24 cellular contexts compared by ENCODE assay signal in the genomic region with DNA sequence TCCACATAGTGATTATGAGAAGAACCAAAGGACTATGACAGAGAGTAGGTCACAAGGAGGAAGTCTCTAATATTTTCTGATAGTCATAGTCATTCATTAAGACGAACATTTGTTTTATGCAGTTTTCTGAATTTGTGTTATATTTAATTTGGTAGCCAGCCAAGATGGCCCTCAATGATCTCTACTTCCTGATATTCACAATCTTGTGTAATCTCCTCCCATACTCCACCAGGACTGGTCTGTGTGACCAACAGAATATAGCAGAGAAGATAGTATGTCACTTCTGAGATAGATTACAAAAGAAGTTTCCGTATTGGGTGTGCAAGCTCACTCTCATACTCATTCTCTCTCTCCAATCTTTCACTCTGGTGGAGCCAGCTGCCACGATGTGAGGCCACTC.
"Had no signal": no experiment of that assay in that cellular context is flagged by ENCODE, and none has a peak within 500 bp of the region (broad histone marks: within the 10 kb centered on the region; RNA-seq: fewer than 3 reads in every experiment).

No MANE protein-coding gene starts in this region.

- H3K4me3 ChIP-seq: body of pancreas, cardiac muscle cell, lung, neural progenitor cell, smooth muscle cell, transverse colon had no signal

- H3K9me3 ChIP-seq: body of pancreas, transverse colon had no signal

- H3K4me1 Mint-ChIP-seq: activated CD4-positive, alpha-beta T cell treated with anti-CD3 and anti-CD28 coated beads, Interleukin-2, amount 10 ng/mL, durations not matched to agents 7 days and 5 days; activated CD8-positive, alpha-beta memory T cell treated with anti-CD3 and anti-CD28 coated beads, Interleukin-2, amount 10 ng/mL, durations not matched to agents 7 days and 5 days; activated naive CD4-positive, alpha-beta T cell treated with anti-CD3 and anti-CD28 coated beads, Interleukin-2, amount 50 U/mL, for 24 hours; mesothelial cell of epicardium; naive thymus-derived CD8-positive, alpha-beta T cell; neural progenitor cell; stimulated activated memory B cell treated with anti-CD40 and anti-IgM and Interleukin-4, amounts not matched to agents 10 μg/mL and 1 μg/mL and 100 μg/mL, for 72 hours had no signal

- H3K27ac ChIP-seq: body of pancreas, cardiac muscle cell, neural progenitor cell, transverse colon, VCaP had no signal

- ATAC-seq: activated CD8-positive, alpha-beta memory T cell treated with anti-CD3 and anti-CD28 coated beads, Interleukin-2, amount 10 ng/mL, durations not matched to agents 7 days and 5 days; activated CD8-positive, alpha-beta T cell treated with anti-CD3 and anti-CD28 coated beads for 36 hours; body of pancreas; esophagus mucosa; left lobe of liver; naive thymus-derived CD8-positive, alpha-beta T cell; sciatic nerve; stimulated activated memory B cell treated with anti-CD40 and anti-IgM and Interleukin-4, amounts not matched to agents 10 μg/mL and 1 μg/mL and 100 μg/mL, for 72 hours had no signal

- H3K4me1 ChIP-seq: body of pancreas, neural progenitor cell, transverse colon had no signal

- H3K27me3 Mint-ChIP-seq: activated CD4-positive, alpha-beta T cell treated with anti-CD3 and anti-CD28 coated beads, Interleukin-2, amount 10 ng/mL, durations not matched to agents 7 days and 5 days; activated CD8-positive, alpha-beta memory T cell treated with anti-CD3 and anti-CD28 coated beads, Interleukin-2, amount 10 ng/mL, durations not matched to agents 7 days and 5 days; activated CD8-positive, alpha-beta T cell treated with anti-CD3 and anti-CD28 coated beads for 36 hours; activated naive CD4-positive, alpha-beta T cell treated with anti-CD3 and anti-CD28 coated beads, Interleukin-2, amount 50 U/mL, for 24 hours; naive thymus-derived CD8-positive, alpha-beta T cell; stimulated activated memory B cell treated with anti-CD40 and anti-IgM and Interleukin-4, amounts not matched to agents 10 μg/mL and 1 μg/mL and 100 μg/mL, for 72 hours had no signal

- DNase-seq: activated CD4-positive, alpha-beta T cell treated with anti-CD3 and anti-CD28 coated beads, Interleukin-2, amount 10 ng/mL, durations not matched to agents 7 days and 5 days; activated CD4-positive, CD25-positive, alpha-beta regulatory T cell treated with anti-CD3 and anti-CD28 coated beads, Interleukin-2, amount 50 U/mL, for 72 hours; activated CD8-positive, alpha-beta memory T cell treated with anti-CD3 and anti-CD28 coated beads, Interleukin-2, amount 10 ng/mL, durations not matched to agents 7 days and 5 days; activated CD8-positive, alpha-beta T cell treated with anti-CD3 and anti-CD28 coated beads for 36 hours; activated gamma-delta T cell treated with Interleukin-2 at 50 U/mL for 16 hours; anterior cingulate cortex; body of pancreas; effector CD8-positive, alpha-beta T cell; hippocampal formation; naive thymus-derived CD8-positive, alpha-beta T cell; stimulated activated CD4-positive, alpha-beta T cell treated with anti-CD3 and anti-CD28 coated beads, Interleukin-15, amount 100 ng/mL, for 24 hours; T-helper 2 cell; transverse colon had no signal

- H3K27me3 ChIP-seq: body of pancreas, cardiac muscle cell, neural progenitor cell, transverse colon had no signal

- H3K4me3 Mint-ChIP-seq: activated CD4-positive, alpha-beta T cell treated with anti-CD3 and anti-CD28 coated beads, Interleukin-2, amount 10 ng/mL, durations not matched to agents 7 days and 5 days; activated CD8-positive, alpha-beta memory T cell treated with anti-CD3 and anti-CD28 coated beads, Interleukin-2, amount 10 ng/mL, durations not matched to agents 7 days and 5 days; activated CD8-positive, alpha-beta T cell treated with anti-CD3 and anti-CD28 coated beads for 36 hours; activated naive CD4-positive, alpha-beta T cell treated with anti-CD3 and anti-CD28 coated beads, Interleukin-2, amount 50 U/mL, for 24 hours; mesothelial cell of epicardium; naive thymus-derived CD8-positive, alpha-beta T cell; neural progenitor cell; stimulated activated memory B cell treated with anti-CD40 and anti-IgM and Interleukin-4, amounts not matched to agents 10 μg/mL and 1 μg/mL and 100 μg/mL, for 72 hours had no signal

- H3K27ac Mint-ChIP-seq: activated CD4-positive, alpha-beta T cell treated with anti-CD3 and anti-CD28 coated beads, Interleukin-2, amount 10 ng/mL, durations not matched to agents 7 days and 5 days; activated CD8-positive, alpha-beta memory T cell treated with anti-CD3 and anti-CD28 coated beads, Interleukin-2, amount 10 ng/mL, durations not matched to agents 7 days and 5 days; activated CD8-positive, alpha-beta T cell treated with anti-CD3 and anti-CD28 coated beads for 36 hours; activated naive CD4-positive, alpha-beta T cell treated with anti-CD3 and anti-CD28 coated beads, Interleukin-2, amount 50 U/mL, for 24 hours; mesothelial cell of epicardium; neural progenitor cell; stimulated activated memory B cell treated with anti-CD40 and anti-IgM and Interleukin-4, amounts not matched to agents 10 μg/mL and 1 μg/mL and 100 μg/mL, for 72 hours had no signal

- H3K9me3 Mint-ChIP-seq: activated CD8-positive, alpha-beta T cell treated with anti-CD3 and anti-CD28 coated beads for 36 hours; activated naive CD4-positive, alpha-beta T cell treated with anti-CD3 and anti-CD28 coated beads, Interleukin-2, amount 50 U/mL, for 24 hours; neural progenitor cell had no signal

- H3K36me3 ChIP-seq: neural progenitor cell had no signal
